ENCODE assay signal across 11 cellular contexts in the genomic region with DNA sequence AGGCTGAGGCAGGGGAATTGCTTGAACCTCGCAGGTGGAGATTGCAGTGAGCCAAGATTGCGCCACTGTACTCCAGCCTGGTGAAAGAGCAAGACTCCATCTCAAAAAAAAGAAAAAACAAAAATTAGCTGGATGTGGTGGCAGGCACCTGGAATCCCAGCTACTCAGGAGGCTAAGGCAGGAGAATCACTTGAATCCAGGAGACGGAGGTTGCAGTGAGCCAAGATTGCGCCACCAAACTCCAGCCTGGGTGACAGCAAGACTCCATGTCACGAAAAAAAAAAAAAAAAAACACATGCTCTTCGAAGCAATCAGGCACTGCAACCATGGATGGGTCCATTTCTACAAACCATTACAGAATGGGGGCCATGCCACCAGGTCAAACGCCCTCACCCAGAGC. TPM values are rescaled to one million over a fixed set of nuclear protein-coding genes. Genes with fewer than 3 reads are reported as not detected.
"Had no signal": no experiment of that assay in that cellular context is flagged by ENCODE, and none has a peak within 500 bp of the region (broad histone marks: within the 10 kb centered on the region; RNA-seq: fewer than 3 reads in every experiment).

No MANE protein-coding gene starts in this region.

RNA-seq across cellular contexts. Expression of gene CTAG1A, which starts 44.6 kb away (rescaled TPM):
- total RNA-seq: activated CD8-positive, alpha-beta memory T cell treated with anti-CD3 and anti-CD28 coated beads for 36 hours; activated naive CD8-positive, alpha-beta T cell treated with anti-CD3 and anti-CD28 coated beads for 36 hours; gastrocnemius medialis; kidney epithelial cell; left ventricle myocardium inferior; mucosa of gallbladder; naive thymus-derived CD4-positive, alpha-beta T cell; SJSA1; spleen; transverse colon had no signal
- polyA plus RNA-seq: naive thymus-derived CD4-positive, alpha-beta T cell; sigmoid colon; spleen had no signal
